9 cellular contexts compared by ENCODE assay signal in the genomic region with DNA sequence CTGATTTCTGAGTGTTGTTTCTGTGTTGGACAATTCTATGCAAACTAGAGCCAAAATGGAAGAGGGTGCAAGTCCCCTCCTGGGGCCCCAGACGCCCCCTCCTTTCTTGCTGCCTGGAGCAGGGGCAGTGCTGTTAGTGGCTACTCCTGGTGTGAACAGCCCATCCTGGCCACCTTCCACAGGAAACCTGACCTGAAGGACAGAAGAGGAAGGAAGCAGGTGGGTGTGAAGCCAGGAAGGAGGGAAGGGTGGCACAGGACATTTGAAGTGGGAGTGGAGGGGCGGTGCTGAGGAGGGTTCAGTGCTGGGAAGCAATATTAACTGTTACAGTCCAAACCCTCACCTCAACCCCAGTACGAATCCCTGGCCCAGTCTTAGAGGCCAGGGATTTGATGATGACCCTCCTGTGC. TPM values are rescaled to one million over a fixed set of nuclear protein-coding genes. Genes with fewer than 3 reads are reported as not detected.
DNase-seq lines count a peak whose midpoint lies in the region; ATAC-seq and TF ChIP-seq lines count a peak whose summit lies in the region.
"Had no signal": no experiment of that assay in that cellular context is flagged by ENCODE, and none has a peak within 500 bp of the region (broad histone marks: within the 10 kb centered on the region; RNA-seq: fewer than 3 reads in every experiment).

No MANE protein-coding gene starts in this region.

- no peak for TF ChIP-seq EP300 in transverse colon (IDR thresholded peaks at IDR 0.05; ENCODE audit: low read depth)

- H3K27me3 ChIP-seq in lower lobe of right lung (ENCODE audit: low read depth) = no peaks in the 10 kb centered on the region
- H3K27me3 ChIP-seq in transverse colon = no peaks in the 10 kb centered on the region

- H3K27me3 Mint-ChIP-seq in activated T-cell treated with anti-CD3 and anti-CD28 coated beads, Interleukin-2, amount 50 U/mL, for 72 hours (ENCODE audit: low read depth) = peaks cover 14% of the 10 kb centered on the region

- ATAC-seq in activated T-cell treated with anti-CD3 and anti-CD28 coated beads, Interleukin-2, amount 50 U/mL, for 72 hours (replicated peaks in 1 of 2) = no peak
- ATAC-seq in lower lobe of right lung (peak; percentile 6 to 29), HG02981 (IDR thresholded peaks at IDR 0.05; ENCODE audit: unreplicated experiment) (no peak)

- peaks cover 0 to 2% of the 10 kb centered on the region in 2 donors for H3K36me3 Mint-ChIP-seq in activated T-cell treated with anti-CD3 and anti-CD28 coated beads, Interleukin-2, amount 50 U/mL, for 72 hours (ENCODE audit: insufficient read depth in 2 of 2)

- H3K36me3 ChIP-seq in lower lobe of right lung (peaks cover 25% of the 10 kb centered on the region), transverse colon (no peaks in the 10 kb centered on the region)

- peaks cover 68% of the 10 kb centered on the region for H3K4me1 ChIP-seq in lower lobe of right lung
- peaks cover 20 to 33% (median 30%) of the 10 kb centered on the region in 4 donors for H3K4me1 ChIP-seq in transverse colon

- DNase-seq in activated T-cell treated with anti-CD3 and anti-CD28 coated beads, Interleukin-2, amount 50 U/mL, for 72 hours = no peak
- DNase-seq in activated T-cell treated with anti-CD3 and anti-CD28 coated beads for 4 hours (no peak), cardiac fibroblast (ENCODE audit: low read depth in 2 of 2) (no peak), lower lobe of right lung (peak; percentile 72), transverse colon (peak; percentile 63), DMS 273 treated with DMSO at 0.1 percent for 48 hours (lab: John Stamatoyannopoulos, UW) (no peak)
- no peak for DNase-seq in effector CD4-positive, alpha-beta T cell

- peak overlapping the region; percentile 58 to 77 for H3K4me3 Mint-ChIP-seq in activated T-cell treated with anti-CD3 and anti-CD28 coated beads, Interleukin-2, amount 50 U/mL, for 72 hours

- peak overlapping the region; percentile 62 to 63 for H3K4me3 ChIP-seq in cardiac fibroblast (replicated peaks in 1 of 2; ENCODE audit: low read depth in 2 of 2, low read length in 2 of 2)
- H3K4me3 ChIP-seq in lower lobe of right lung = peak overlapping the region; percentile 92
- H3K4me3 ChIP-seq in transverse colon = peak overlapping the region in 3 of 4 donors; percentile 67 to 87 (median 80)

- TF ChIP-seq CTCF in cardiac fibroblast (IDR thresholded peaks at IDR 0.05; ENCODE audit: low read depth, low read length) = no peak
- TF ChIP-seq CTCF in lower lobe of right lung (IDR thresholded peaks at IDR 0.05) = no peak
- no peak for TF ChIP-seq CTCF in transverse colon (IDR thresholded peaks at IDR 0.05)

- H3K4me1 Mint-ChIP-seq in activated T-cell treated with anti-CD3 and anti-CD28 coated beads, Interleukin-2, amount 50 U/mL, for 72 hours (ENCODE audit: low read depth) = peaks cover 20% of the 10 kb centered on the region

- in situ Hi-C loops in transverse colon (cut with MboI; ENCODE audit: low pct_ligation_motif_present in 1 of 4, low pct_unique_long_range_greater_than_20kb in 1 of 4, low sequenced_read_pairs in 3 of 4) = loop anchor here in 3 of 4 donors (5.0 to 25.0 kb wide), 3 partner anchors 131 to 266 kb away; a partner anchor contains a TSS

- H3K9me3 ChIP-seq in lower lobe of right lung = no peaks in the 10 kb centered on the region
- no peaks in the 10 kb centered on the region for H3K9me3 ChIP-seq in transverse colon

- TF ChIP-seq POLR2A in transverse colon (IDR thresholded peaks at IDR 0.05) = no peak

- no peak overlapping the region for H3K27ac Mint-ChIP-seq in activated T-cell treated with anti-CD3 and anti-CD28 coated beads, Interleukin-2, amount 50 U/mL, for 72 hours

- intact Hi-C loops in lower lobe of right lung (cut with DNase I) = no loop called here
- intact Hi-C loops in transverse colon (cut with DNase I; ENCODE audit: low total_unique reads) = loop anchor here (5.0 kb wide), 1 partner anchor 266 kb away; no protein-coding TSS in a partner anchor

- no peaks in the 10 kb centered on the region for H3K9me3 Mint-ChIP-seq in activated T-cell treated with anti-CD3 and anti-CD28 coated beads, Interleukin-2, amount 50 U/mL, for 72 hours

- H3K27ac ChIP-seq in lower lobe of right lung = peak overlapping the region; percentile 78
- peak overlapping the region; percentile 88 to 96 (median 92) for H3K27ac ChIP-seq in transverse colon

- WGBS in transverse colon (ENCODE audit: low coverage in 1 of 2), 2 donors = 24% methylated on average over 3 of the region's 3 CpGs; no CpG with 5 or more reads in 1 of the 2 donors

RNA-seq across cellular contexts. Expression of a gene that starts 0.7 kb away (rescaled TPM):
- under 1 TPM in 1 of 2 donors, not detected in 1; 0.29 TPM for total RNA-seq in activated T-cell treated with anti-CD3 and anti-CD28 coated beads, Interleukin-2, amount 50 U/mL, for 72 hours
- total RNA-seq in lower lobe of right lung = 12.1 TPM
- 10 to 100 TPM in 3 of 4 donors, 1 to 10 TPM in 1; 6.7 to 52.0 (median 21.0) TPM for total RNA-seq in transverse colon
- total RNA-seq: Daoy had no signal

RNA-seq across cellular contexts. Expression of a gene that starts 1.6 kb away (rescaled TPM):
- 10 to 100 TPM; 10.5 to 11.4 TPM for total RNA-seq in activated T-cell treated with anti-CD3 and anti-CD28 coated beads, Interleukin-2, amount 50 U/mL, for 72 hours
- total RNA-seq in lower lobe of right lung = 5.9 TPM
- total RNA-seq in transverse colon = 1 to 10 TPM; 2.8 to 4.5 (median 3.2) TPM

RNA-seq across cellular contexts. Expression of a gene that starts 6.2 kb away (rescaled TPM):
- 100 to 1,000 TPM; 109 to 120 TPM for total RNA-seq in activated T-cell treated with anti-CD3 and anti-CD28 coated beads, Interleukin-2, amount 50 U/mL, for 72 hours
- total RNA-seq in lower lobe of right lung = 134 TPM
- 10 to 100 TPM; 24.1 to 93.1 (median 85.6) TPM for total RNA-seq in transverse colon

RNA-seq across cellular contexts. Expression of a gene that starts 34.1 kb away (rescaled TPM):
- total RNA-seq in activated T-cell treated with anti-CD3 and anti-CD28 coated beads, Interleukin-2, amount 50 U/mL, for 72 hours = not detected
- total RNA-seq in lower lobe of right lung = 947 TPM
- 1 to 10 TPM in 1 of 4 donors, not detected in 3; 1.5 TPM for total RNA-seq in transverse colon
- total RNA-seq: Daoy had no signal

RNA-seq across cellular contexts. Expression of a gene that starts 45.9 kb away (rescaled TPM):
- 10 to 100 TPM; 15.3 to 17.5 TPM for total RNA-seq in activated T-cell treated with anti-CD3 and anti-CD28 coated beads, Interleukin-2, amount 50 U/mL, for 72 hours
- total RNA-seq in lower lobe of right lung = 36.5 TPM
- total RNA-seq in transverse colon = 10 to 100 TPM; 30.4 to 47.1 (median 38.1) TPM

Comparison
In these comparisons a context has a peak if more than half of its experiments do, and no peak if none do; other contexts are left out.
1. ATAC-seq: peak in lower lobe of right lung (2 of 2); none in activated T-cell treated with anti-CD3 and anti-CD28 coated beads, Interleukin-2, amount 50 U/mL, for 72 hours (0 of 2) and HG02981 (single experiment).
2. DNase-seq: peak in lower lobe of right lung (single experiment) and transverse colon (single experiment); none in activated T-cell treated with anti-CD3 and anti-CD28 coated beads, Interleukin-2, amount 50 U/mL, for 72 hours (0 of 2), activated T-cell treated with anti-CD3 and anti-CD28 coated beads for 4 hours (single experiment), cardiac fibroblast (0 of 2), DMS 273 treated with DMSO at 0.1 percent for 48 hours (single experiment) and effector CD4-positive, alpha-beta T cell (single experiment).
3. RNA of a gene that starts 0.7 kb away (total RNA-seq): 6.7 to 52.0 TPM in transverse colon and 12.1 TPM in lower lobe of right lung (single experiment); 0.29 TPM in activated T-cell treated with anti-CD3 and anti-CD28 coated beads, Interleukin-2, amount 50 U/mL, for 72 hours; every median in the first group is over 4 times any median in the second.
4. Peak in every context shown above with its lines, with median percentiles within 50 percentile points of each other: H3K4me3 ChIP-seq.